Comparison of ENCODE assay signal across 10 cellular contexts in the genomic region with DNA sequence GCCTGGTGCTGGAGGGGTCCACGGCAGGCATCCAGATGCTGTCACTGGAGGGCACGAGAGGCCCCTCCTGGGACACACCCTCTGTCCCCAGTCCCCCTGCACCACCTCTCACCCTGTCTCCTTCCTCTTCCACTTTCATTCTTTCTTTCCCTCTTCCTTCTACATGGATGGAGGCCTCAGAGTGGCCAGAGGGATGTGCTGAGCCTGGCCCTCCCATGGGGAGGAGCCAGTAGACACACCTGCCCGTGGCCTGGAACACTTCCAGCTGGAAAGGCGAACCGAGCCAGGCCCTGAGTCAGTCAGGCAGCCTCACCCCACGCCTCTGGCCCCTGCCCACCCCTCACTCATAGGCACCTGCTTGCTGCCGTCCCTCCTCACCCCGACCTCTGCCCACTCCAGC. TPM values are rescaled to one million over a fixed set of nuclear protein-coding genes. Genes with fewer than 3 reads are reported as not detected.
DNase-seq lines count a peak whose midpoint lies in the region; ATAC-seq and TF ChIP-seq lines count a peak whose summit lies in the region.
"Had no signal": no experiment of that assay in that cellular context is flagged by ENCODE, and none has a peak within 500 bp of the region (broad histone marks: within the 10 kb centered on the region; RNA-seq: fewer than 3 reads in every experiment).

No MANE protein-coding gene starts in this region.

- WGBS in hepatocyte (ENCODE audit: low lambda C conversion rate, missing lambda C conversion rate), result 74% methylated on average over 4 of the region's 8 CpGs
- 27% methylated on average over 8 of the region's 8 CpGs; no CpG with 5 or more reads in 1 of the 2 donors for WGBS in transverse colon (ENCODE audit: low coverage in 1 of 2), 2 donors

- TF ChIP-seq POLR2A in transverse colon (IDR thresholded peaks at IDR 0.05), result peak; percentile 51

- H3K9me3 ChIP-seq in PC-3 (ENCODE audit: low read length) (no peaks in the 10 kb centered on the region), hepatocyte (ENCODE audit: low read depth) (no peaks in the 10 kb centered on the region), transverse colon (no peaks in the 10 kb centered on the region)

- in situ Hi-C loops in transverse colon (cut with MboI; ENCODE audit: low pct_ligation_motif_present in 1 of 4, low pct_unique_long_range_greater_than_20kb in 1 of 4, low sequenced_read_pairs in 3 of 4), result no loop called here

- POLR2A ChIA-PET in PC-3 (lab: Charles Lee; ENCODE audit: unreplicated experiment), result no interaction called here

- peak; percentile 62 for ATAC-seq in PC-3
- no peak for ATAC-seq in GM19023 (IDR thresholded peaks at IDR 0.05; ENCODE audit: unreplicated experiment)

- no peaks in the 10 kb centered on the region for H3K79me2 ChIP-seq in PC-3 (ENCODE audit: low read length)
- no peaks in the 10 kb centered on the region for H3K79me2 ChIP-seq in hepatocyte

- H4K20me1 ChIP-seq in PC-3 (ENCODE audit: low read length) (no peaks in the 10 kb centered on the region), hepatocyte (ENCODE audit: insufficient read depth, poor library complexity, severe bottlenecking) (no peaks in the 10 kb centered on the region)

- no peaks in the 10 kb centered on the region for H3K9me2 ChIP-seq in PC-3 (replicated peaks; ENCODE audit: low read length)
- H3K9me2 ChIP-seq in hepatocyte (replicated peaks; ENCODE audit: insufficient read depth), result no peaks in the 10 kb centered on the region

- TF ChIP-seq EP300 in transverse colon (IDR thresholded peaks at IDR 0.05; ENCODE audit: low read depth), result no peak

- no peak overlapping the region for H3K27ac ChIP-seq in PC-3 (ENCODE audit: low read length)
- H3K27ac ChIP-seq in hepatocyte, result no peak overlapping the region
- peak overlapping the region; percentile 8 to 65 (median 54) for H3K27ac ChIP-seq in transverse colon

- H3F3A ChIP-seq in PC-3 (ENCODE audit: low read length, unreplicated experiment), result no peaks in the 10 kb centered on the region

- H3K36me3 ChIP-seq in PC-3 (ENCODE audit: low read depth, low read length) (no peaks in the 10 kb centered on the region), hepatocyte (replicated peaks; ENCODE audit: insufficient read depth, low read depth) (no peaks in the 10 kb centered on the region), transverse colon (no peaks in the 10 kb centered on the region)

- H3K27me3 ChIP-seq in PC-3 (ENCODE audit: low read length) (no peaks in the 10 kb centered on the region), hepatocyte (no peaks in the 10 kb centered on the region), transverse colon (peaks cover 9% of the 10 kb centered on the region)

- no peaks in the 10 kb centered on the region for H3K4me1 ChIP-seq in PC-3 (ENCODE audit: insufficient read depth, low read length)
- peaks cover 7% of the 10 kb centered on the region for H3K4me1 ChIP-seq in hepatocyte (ENCODE audit: insufficient read depth)
- H3K4me1 ChIP-seq in transverse colon, result peaks cover 0 to 11% (median 7%) of the 10 kb centered on the region in 4 donors

- BruUV-seq in PC-3 (replicated peaks; lab: Mats Ljungman, UMichigan), result no TSS peak

- H2AFZ ChIP-seq in PC-3 (ENCODE audit: low read length) (no peak overlapping the region), hepatocyte (no peak overlapping the region)

- H3K4me3 ChIP-seq in PC-3 (ENCODE audit: low read length), result no peak overlapping the region
- no peak overlapping the region for H3K4me3 ChIP-seq in hepatocyte
- H3K4me3 ChIP-seq in transverse colon, result peak overlapping the region in 1 of 4 donors; percentile 30

- peak; percentile 6 for DNase-seq in NOMO-1 treated with dmso at 0.1 percent for 144 hours (lab: John Stamatoyannopoulos, UW; ENCODE audit: unreplicated experiment)
- no peak for DNase-seq in NOMO-1 (lab: John Stamatoyannopoulos, UW; ENCODE audit: unreplicated experiment in 2 of 2)
- peak; percentile 64 for DNase-seq in PC-3
- DNase-seq in hepatocyte (ENCODE audit: low spot score), result peak; percentile 69
- DNase-seq in transverse colon, result peak; percentile 91
- DNase-seq in stimulated activated CD4-positive, alpha-beta T cell treated with anti-CD3 and anti-CD28 coated beads, Interleukin-4, amount 100 ng/mL, for 4 hours, result no peak
- no peak for DNase-seq in NCI-H1930 (lab: John Stamatoyannopoulos, UW)
- DNase-seq: activated naive CD4-positive, alpha-beta T cell treated with Interleukin-2 at 50 U/mL for 16 hours; NCI-H226 had no signal

- no peak overlapping the region for H3K4me2 ChIP-seq in PC-3 (ENCODE audit: low read length)
- no peak overlapping the region for H3K4me2 ChIP-seq in hepatocyte

- intact Hi-C loops in PC-3 (cut with micrococcal nuclease), result no loop called here
- intact Hi-C loops in transverse colon (cut with DNase I; ENCODE audit: low total_unique reads), result no loop called here

- CTCF ChIA-PET in PC-3 (lab: Charles Lee), result no interaction called here

- no peak for TF ChIP-seq CTCF in PC-3 (conservative IDR thresholded peaks at IDR 0.05; ENCODE audit: low read depth, low read length)
- TF ChIP-seq CTCF in hepatocyte (IDR thresholded peaks at IDR 0.05; ENCODE audit: poor library complexity), result no peak
- TF ChIP-seq CTCF in transverse colon (IDR thresholded peaks at IDR 0.05), result no peak

- H3K9ac ChIP-seq in PC-3 (ENCODE audit: low read length), result no peak overlapping the region

RNA-seq across cellular contexts. Expression of a gene that starts 55.9 kb away (rescaled TPM):
- total RNA-seq in PC-3 (2014; rRNA removed), result 15.6 and 18.0 TPM in 2 replicates
- total RNA-seq in hepatocyte, result 13.2 and 14.2 TPM in 2 replicates
- polyA plus RNA-seq in hepatocyte, result 14.1 and 14.8 TPM in 2 replicates
- total RNA-seq in transverse colon, result 10 to 100 TPM; 44.8 to 96.5 (median 65.3) TPM

Comparison
In these comparisons a context has a peak if more than half of its experiments do, and no peak if none do; other contexts are left out.
1. DNase-seq: peak in NOMO-1 treated with dmso at 0.1 percent for 144 hours (single experiment), PC-3 (single experiment), hepatocyte (single experiment) and transverse colon (single experiment); none in NOMO-1 (0 of 2), stimulated activated CD4-positive, alpha-beta T cell treated with anti-CD3 and anti-CD28 coated beads, Interleukin-4, amount 100 ng/mL, for 4 hours (0 of 2) and NCI-H1930 (0 of 2).
2. H3K27ac ChIP-seq: peak in transverse colon (4 of 4); none in PC-3 (single experiment) and hepatocyte (single experiment).